8 cellular contexts compared by ENCODE assay signal in genomic region chr1:55217226-55217996, GRCh38. TPM values are rescaled to one million over a fixed set of nuclear protein-coding genes. Genes with fewer than 3 reads are reported as not detected.
DNase-seq lines count a peak whose midpoint lies in the region; ATAC-seq and TF ChIP-seq lines count a peak whose summit lies in the region.

No MANE protein-coding gene starts in this region.

- H3K9me3 Mint-ChIP-seq in HFFc6, result no peaks in the 10 kb centered on the region

- H3K4me3 Mint-ChIP-seq in HFFc6, result no peak overlapping the region

- TF ChIP-seq CTCF in heart left ventricle (IDR thresholded peaks at IDR 0.05) (no peak), right atrium auricular region (IDR thresholded peaks at IDR 0.05) (no peak), HFFc6 (IDR thresholded peaks at IDR 0.05) (no peak), foreskin keratinocyte (conservative IDR thresholded peaks at IDR 0.05) (no peak), vagina (IDR thresholded peaks at IDR 0.05) (no peak)

- H3K4me1 ChIP-seq in heart left ventricle (peaks cover 4 to 45% (median 32%) of the 10 kb centered on the region in 12 donors), right atrium auricular region (peaks cover 0 to 41% of the 10 kb centered on the region in 2 donors), thymus (ENCODE audit: control insufficient read depth, insufficient read depth, low read length) (peaks cover 24% of the 10 kb centered on the region), foreskin keratinocyte (peaks cover 5% of the 10 kb centered on the region), vagina (peaks cover 38% of the 10 kb centered on the region)

- H3K4me3 ChIP-seq in heart left ventricle (peak overlapping the region in 3 of 12 donors; percentile 4 to 16 (median 6)), right atrium auricular region (no peak overlapping the region), thymus (ENCODE audit: low read length) (peak overlapping the region; percentile 16), vagina (no peak overlapping the region)

- DNase-seq in heart left ventricle, result peak in 1 of 5 donors; percentile 27
- DNase-seq in cardiac septum (ENCODE audit: low spot score), result no peak
- peak; percentile 72 for DNase-seq in SIG-M5 (lab: John Stamatoyannopoulos, UW)
- DNase-seq in right atrium auricular region (ENCODE audit: low spot score), result no peak
- DNase-seq in HFFc6, result no peak
- DNase-seq in foreskin keratinocyte, result no peak
- DNase-seq in vagina (ENCODE audit: extremely low spot score in 2 of 2), result no peak

- H3K36me3 ChIP-seq in heart left ventricle (no peaks in the 10 kb centered on the region), right atrium auricular region (no peaks in the 10 kb centered on the region), thymus (ENCODE audit: control insufficient read depth, insufficient read depth) (no peaks in the 10 kb centered on the region), vagina (no peaks in the 10 kb centered on the region)

- no peak for ATAC-seq in heart left ventricle
- no peak for ATAC-seq in foreskin keratinocyte

- H3K27ac Mint-ChIP-seq in HFFc6, result no peak overlapping the region

- H3K27me3 Mint-ChIP-seq in HFFc6 (ENCODE audit: insufficient read depth), result peaks cover 9% of the 10 kb centered on the region

- peak overlapping the region in 10 of 12 donors; percentile 1 to 99 (median 40) for H3K27ac ChIP-seq in heart left ventricle
- H3K27ac ChIP-seq in right atrium auricular region, result peak overlapping the region; percentile 56 to 98
- peak overlapping the region; percentile 89 for H3K27ac ChIP-seq in thymus (ENCODE audit: low read depth)
- H3K27ac ChIP-seq in foreskin keratinocyte, result no peak overlapping the region
- H3K27ac ChIP-seq in vagina, result no peak overlapping the region

- 42 to 52% (median 48%) methylated on average over 6 of the region's 6 CpGs for WGBS in heart left ventricle, 4 donors
- 23% methylated on average over 6 of the region's 6 CpGs for WGBS in thymus

- TF ChIP-seq POLR2A in heart left ventricle (IDR thresholded peaks at IDR 0.05), result no peak
- no peak for TF ChIP-seq POLR2A in vagina (IDR thresholded peaks at IDR 0.05)

- H3K27me3 ChIP-seq in heart left ventricle (no peaks in the 10 kb centered on the region), right atrium auricular region (no peaks in the 10 kb centered on the region), thymus (ENCODE audit: control insufficient read depth, insufficient read depth) (no peaks in the 10 kb centered on the region), foreskin keratinocyte (no peaks in the 10 kb centered on the region), vagina (no peaks in the 10 kb centered on the region)

- peaks cover 38% of the 10 kb centered on the region for H3K4me1 Mint-ChIP-seq in HFFc6 (ENCODE audit: low read depth)

- H3K36me3 Mint-ChIP-seq in HFFc6 (ENCODE audit: low read depth), result no peaks in the 10 kb centered on the region

- intact Hi-C loops in heart left ventricle (cut with DNase I) (loop anchor here in 6 of 10 donors (2.0 to 10.0 kb wide), 5 partner anchors 57 to 75 kb away; no protein-coding TSS in a partner anchor), cardiac septum (cut with DNase I) (loop anchor here (5.0 kb wide), 1 partner anchor 60 kb away; no protein-coding TSS in a partner anchor), vagina (cut with DNase I) (no loop called here)

- H3K9me3 ChIP-seq in heart left ventricle, result no peaks in the 10 kb centered on the region
- no peaks in the 10 kb centered on the region for H3K9me3 ChIP-seq in right atrium auricular region
- no peaks in the 10 kb centered on the region for H3K9me3 ChIP-seq in thymus (ENCODE audit: control insufficient read depth)
- H3K9me3 ChIP-seq in vagina, result no peaks in the 10 kb centered on the region

RNA-seq across cellular contexts. Expression of gene USP24, which starts 2.2 kb away (rescaled TPM):
- total RNA-seq in heart left ventricle, result 10 to 100 TPM; 26.3 to 53.7 (median 36.8) TPM
- 10 to 100 TPM; 13.9 to 15.4 TPM for polyA plus RNA-seq in heart left ventricle
- total RNA-seq in cardiac septum, result 45.1 TPM
- total RNA-seq in right atrium auricular region, result 10 to 100 TPM; 29.0 to 36.2 TPM
- polyA plus RNA-seq in thymus, result 17.7 TPM
- total RNA-seq in HFFc6 (2021; fragmentation: NEBNext Ultra II Directional; extraction: Animal tissue kit (Norgen Biotek cat#: 25700)), result 10 to 100 TPM; 22.5 to 27.8 (median 25.0) TPM
- total RNA-seq in foreskin keratinocyte, result 42.4 and 45.3 TPM in 2 replicates
- 12.1 and 17.2 TPM in 2 replicates for polyA plus RNA-seq in foreskin keratinocyte
- 35.8 TPM for total RNA-seq in vagina

Comparison
In these comparisons a context has a peak if more than half of its experiments do, and no peak if none do; other contexts are left out.
1. H3K27ac ChIP-seq: peak in heart left ventricle (10 of 12), right atrium auricular region (2 of 2) and thymus (single experiment); none in foreskin keratinocyte (single experiment) and vagina (single experiment).